1 cellular context compared by ENCODE assay signal in genomic region chr12:108691154-108691994, GRCh38.
A peak's percentile ranks its signal among the peaks of the same experiment; 100 is the strongest.
TF ChIP-seq lines count a peak whose summit lies in the region.

No MANE protein-coding gene starts in this region.

TF ChIP-seq in K562, 482 proteins besides CTCF, POLR2A, EP300 and RAD21 (continued from another document and continues in another):
- TF ChIP-seq CBX3 (IDR thresholded peaks at IDR 0.05; ENCODE audit: borderline replicate concordance in 1 of 2, low read length in 2 of 2) (peak in 1 of 2 experiments; percentile 76; a peak in 2 of 3 replicates), SAP30 (IDR thresholded peaks at IDR 0.05; ENCODE audit: borderline replicate concordance, insufficient read depth, low read depth, low read length, poor library complexity, severe bottlenecking) (peak; percentile 43), POLR3A (IDR thresholded peaks at IDR 0.05; ENCODE audit: borderline replicate concordance, extremely low read depth, insufficient read depth, insufficient read length) (no peak), BHLHE40 (IDR thresholded peaks at IDR 0.05; ENCODE audit: low read length) (peak; percentile 80), NCOA4 (IDR thresholded peaks at IDR 0.05; ENCODE audit: partially characterized antibody) (no peak), CHD2 (IDR thresholded peaks at IDR 0.05; ENCODE audit: low read depth, low read length) (peak; percentile 61), BDP1 (IDR thresholded peaks at IDR 0.05; ENCODE audit: insufficient read depth, insufficient read length) (no peak), PHTF2 (CRISPR knock-in tag; IDR thresholded peaks at IDR 0.05) (no peak), AFF1 (IDR thresholded peaks at IDR 0.05; ENCODE audit: low read depth in 1 of 2, partially characterized antibody in 2 of 2) (peak in 1 of 2 experiments; percentile 8), KLF6 (CRISPR knock-in tag; IDR thresholded peaks at IDR 0.05; ENCODE audit: borderline replicate concordance) (peak; percentile 43; the same call in 1 of the 2 replicates), ZBTB12 (CRISPR knock-in tag; IDR thresholded peaks at IDR 0.05) (peak; percentile 64; the same call in 1 of the 2 replicates), FIP1L1 (IDR thresholded peaks at IDR 0.05; ENCODE audit: low read depth, low read length, poor library complexity, severe bottlenecking) (no peak), MITF (IDR thresholded peaks at IDR 0.05) (no peak), CEBPB (tag; IDR thresholded peaks at IDR 0.05) (no peak), TCF7L2 (IDR thresholded peaks at IDR 0.05; ENCODE audit: low read depth, low read length) (no peak), ZNF780A (CRISPR knock-in tag; IDR thresholded peaks at IDR 0.05) (no peak), ZFP91 (CRISPR knock-in tag; IDR thresholded peaks at IDR 0.05) (no peak), CSDE1 (IDR thresholded peaks at IDR 0.05) (no peak), ZNF561 (CRISPR knock-in tag; conservative IDR thresholded peaks at IDR 0.05) (0 out of 2 replicates have a peak, but pooled peaks have one; percentile 59), CBFA2T2 (conservative IDR thresholded peaks at IDR 0.05) (peak; percentile 92), NFIX (CRISPR knock-in tag; IDR thresholded peaks at IDR 0.05; ENCODE audit: low read depth) (no peak), TBP (optimal IDR thresholded peaks at IDR 0.05; ENCODE audit: low read depth, low read length) (peak; percentile 57), E2F3 (CRISPR knock-in tag; IDR thresholded peaks at IDR 0.05) (no peak), ZNF311 (CRISPR knock-in tag; IDR thresholded peaks at IDR 0.05) (0 out of 2 replicates have a peak, but pooled peaks have one; percentile 60), ZNF644 (tag; IDR thresholded peaks at IDR 0.05; ENCODE audit: low read depth) (peak; percentile 95), MAZ (CRISPR knock-in tag; conservative IDR thresholded peaks at IDR 0.05 in 1 of 2, IDR thresholded peaks at IDR 0.05 in 1 of 2) (peak; percentile 60 to 84; a peak in 3 of 4 replicates), RUNX1 (IDR thresholded peaks at IDR 0.05; ENCODE audit: low read depth) (0 out of 2 replicates have a peak, but pooled peaks have one; percentile 31), ZNF263 (CRISPR knock-in tag; IDR thresholded peaks at IDR 0.05; ENCODE audit: borderline replicate concordance) (peak; percentile 28; the same call in 1 of the 2 replicates), ZNF41 (CRISPR knock-in tag; conservative IDR thresholded peaks at IDR 0.05) (peak; percentile 40; the same call in 1 of the 2 replicates), ZNF354B (CRISPR knock-in tag; IDR thresholded peaks at IDR 0.05) (0 out of 2 replicates have a peak, but pooled peaks have one; percentile 11), NFRKB (IDR thresholded peaks at IDR 0.05; ENCODE audit: low read depth) (peak; percentile 91), GABPB1 (CRISPR knock-in tag; IDR thresholded peaks at IDR 0.05) (peak; percentile 64), ZNF175 (CRISPR knock-in tag; IDR thresholded peaks at IDR 0.05; ENCODE audit: low read depth) (peak; percentile 97), POLR2AphosphoS5 (IDR thresholded peaks at IDR 0.05; ENCODE audit: control insufficient read depth, insufficient read depth, low read depth, low read length) (peak; percentile 96), ARID1B (IDR thresholded peaks at IDR 0.05) (peak; percentile 94), HOXB6 (CRISPR knock-in tag; IDR thresholded peaks at IDR 0.05; ENCODE audit: borderline replicate concordance) (no peak), ZEB2 (IDR thresholded peaks at IDR 0.05) (no peak), ELF1 (tag; IDR thresholded peaks at IDR 0.05) (0 out of 2 replicates have a peak, but pooled peaks have one; percentile 38), HDAC1 (IDR thresholded peaks at IDR 0.05) (peak in 1 of 2 experiments; percentile 51; a peak in 1 of 4 replicates), ZBTB43 (CRISPR knock-in tag; IDR thresholded peaks at IDR 0.05) (0 out of 2 replicates have a peak, but pooled peaks have one; percentile 19), E2F6 (IDR thresholded peaks at IDR 0.05; ENCODE audit: borderline replicate concordance in 1 of 2, extremely low read depth in 1 of 2, insufficient read depth in 1 of 2, insufficient read length in 1 of 2, low read depth in 1 of 2, low read length in 1 of 2, poor library complexity in 1 of 2, severe bottlenecking in 1 of 2) (peak in 1 of 2 experiments; percentile 4), CEBPZ (IDR thresholded peaks at IDR 0.05; ENCODE audit: borderline replicate concordance, low read depth, low read length) (no peak; the same call in 1 of the 2 replicates), KAT7 (CRISPR knock-in tag; IDR thresholded peaks at IDR 0.05; ENCODE audit: borderline replicate concordance) (0 out of 2 replicates have a peak, but pooled peaks have one; percentile 23), ZNF830 (CRISPR knock-in tag; IDR thresholded peaks at IDR 0.05) (0 out of 2 replicates have a peak, but pooled peaks have one; percentile 9), ZBTB8A (IDR thresholded peaks at IDR 0.05; ENCODE audit: partially characterized antibody) (no peak), ZZZ3 (IDR thresholded peaks at IDR 0.05) (no peak), C11orf30 (IDR thresholded peaks at IDR 0.05; ENCODE audit: low read depth) (peak; percentile 62), ZBTB26 (CRISPR knock-in tag; IDR thresholded peaks at IDR 0.05) (no peak), ZNF740 (CRISPR knock-in tag; IDR thresholded peaks at IDR 0.05) (no peak), ZNF740 (tag; IDR thresholded peaks at IDR 0.05) (0 out of 4 replicates have a peak, but pooled peaks of 1 of the 2 experiments have one; percentile 51), HNRNPUL1 (IDR thresholded peaks at IDR 0.05; ENCODE audit: low read length) (no peak), FOXJ2 (tag; IDR thresholded peaks at IDR 0.05) (peak; percentile 88), BRD9 (IDR thresholded peaks at IDR 0.05; ENCODE audit: low read depth, partially characterized antibody) (peak; percentile 79), ZBED1 (IDR thresholded peaks at IDR 0.05) (peak; percentile 52; the same call in 1 of the 2 replicates)
